31 cellular contexts compared by ENCODE assay signal in the genomic region with DNA sequence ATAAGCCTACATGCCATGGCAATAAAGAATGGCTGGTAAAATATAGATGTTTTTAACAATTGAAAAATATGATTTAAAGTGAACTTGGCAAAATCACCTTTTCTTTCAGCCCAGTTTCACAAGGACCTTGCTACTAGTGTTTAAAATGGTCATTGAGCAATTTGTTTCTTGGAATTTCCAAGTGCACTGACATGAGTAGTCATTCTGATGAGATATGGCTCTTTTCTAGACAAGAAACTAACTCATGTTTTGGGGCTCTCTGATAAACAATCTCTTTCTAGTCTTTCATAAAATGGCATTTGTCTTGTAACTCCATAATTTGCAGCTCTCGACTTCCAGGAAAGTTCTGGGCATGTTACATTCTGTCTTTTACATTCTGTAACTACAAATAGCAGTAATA.
"Had no signal": no experiment of that assay in that cellular context is flagged by ENCODE, and none has a peak within 500 bp of the region (broad histone marks: within the 10 kb centered on the region; RNA-seq: fewer than 3 reads in every experiment).

No MANE protein-coding gene starts in this region.

- H3K36me3 Mint-ChIP-seq: activated CD4-positive, alpha-beta memory T cell treated with anti-CD3 and anti-CD28 coated beads for 36 hours; activated naive CD4-positive, alpha-beta T cell treated with anti-CD3 and anti-CD28 coated beads, Interleukin-2, amount 10 ng/mL, durations not matched to agents 7 days and 5 days; activated naive CD8-positive, alpha-beta T cell treated with anti-CD3 and anti-CD28 coated beads, Interleukin-2, amount 10 ng/mL, durations not matched to agents 7 days and 5 days; immature natural killer cell had no signal

- H3K9me3 ChIP-seq: esophagus muscularis mucosa, pancreas, prostate gland, sigmoid colon, suprapubic skin, tibial artery had no signal

- H3K4me1 ChIP-seq: esophagus muscularis mucosa, pancreas, prostate gland, sigmoid colon, suprapubic skin, tibial artery had no signal

- H3K27me3 ChIP-seq: esophagus muscularis mucosa, pancreas, sigmoid colon, suprapubic skin, tibial artery had no signal

- H3K4me1 Mint-ChIP-seq: activated naive CD4-positive, alpha-beta T cell treated with anti-CD3 and anti-CD28 coated beads, Interleukin-2, amount 10 ng/mL, durations not matched to agents 7 days and 5 days; activated naive CD8-positive, alpha-beta T cell treated with anti-CD3 and anti-CD28 coated beads, Interleukin-2, amount 10 ng/mL, durations not matched to agents 7 days and 5 days; immature natural killer cell had no signal

- H3K27ac ChIP-seq: esophagus muscularis mucosa, pancreas, prostate gland, sigmoid colon, suprapubic skin, tibial artery, WERI-Rb-1 had no signal

- FAIRE-seq: pancreas, TTC549 had no signal

- H3K4me3 ChIP-seq: esophagus muscularis mucosa, lung, pancreas, prostate gland, sigmoid colon, smooth muscle cell, suprapubic skin, tibial artery had no signal

- DNase-seq: activated CD4-positive, alpha-beta memory T cell treated with anti-CD3 and anti-CD28 coated beads for 36 hours; activated CD4-positive, alpha-beta T cell treated with anti-CD3 and anti-CD28 coated beads for 48 hours; activated CD8-positive, alpha-beta memory T cell treated with anti-CD3 and anti-CD28 coated beads, Interleukin-2, amount 50 U/mL, for 48 hours; activated gamma-delta T cell; activated naive CD4-positive, alpha-beta T cell treated with anti-CD3 and anti-CD28 coated beads, Interleukin-2, amount 10 ng/mL, durations not matched to agents 7 days and 5 days; activated naive CD8-positive, alpha-beta T cell treated with anti-CD3 and anti-CD28 coated beads, Interleukin-2, amount 10 ng/mL, durations not matched to agents 7 days and 5 days; activated T-cell treated with anti-CD3 and anti-CD28 coated beads, Interleukin-2, amount 50 U/mL, for 24 hours; amygdala; central memory CD4-positive, alpha-beta T cell; dermis blood vessel endothelial cell; effector CD4-positive, alpha-beta T cell; head of caudate nucleus; hippocampal formation; immature natural killer cell; kidney glomerular epithelial cell; pancreas; sigmoid colon; stimulated activated CD4-positive, alpha-beta T cell treated with anti-CD3 and anti-CD28 coated beads, Interleukin-2, amount 100 ng/mL, for 24 hours; stimulated activated naive CD4-positive, alpha-beta T cell; SW 1271; T-helper 9 cell; tibial artery; WERI-Rb-1 had no signal

- H3K9me3 Mint-ChIP-seq: activated CD4-positive, alpha-beta memory T cell treated with anti-CD3 and anti-CD28 coated beads for 36 hours; activated naive CD4-positive, alpha-beta T cell treated with anti-CD3 and anti-CD28 coated beads, Interleukin-2, amount 10 ng/mL, durations not matched to agents 7 days and 5 days; activated naive CD8-positive, alpha-beta T cell treated with anti-CD3 and anti-CD28 coated beads, Interleukin-2, amount 10 ng/mL, durations not matched to agents 7 days and 5 days; activated T-cell treated with anti-CD3 and anti-CD28 coated beads, Interleukin-2, amount 50 U/mL, for 24 hours; T-helper 1 cell treated with Interleukin-12 subunit alpha and Interleukin-12 subunit beta and Interleukin-4 antibody, amounts not matched to agents 30 μg/mL and 1 μg/mL, for 36 hours had no signal

- H3K27ac Mint-ChIP-seq: activated CD4-positive, alpha-beta memory T cell treated with anti-CD3 and anti-CD28 coated beads for 36 hours; activated naive CD4-positive, alpha-beta T cell treated with anti-CD3 and anti-CD28 coated beads, Interleukin-2, amount 10 ng/mL, durations not matched to agents 7 days and 5 days; activated naive CD8-positive, alpha-beta T cell treated with anti-CD3 and anti-CD28 coated beads, Interleukin-2, amount 10 ng/mL, durations not matched to agents 7 days and 5 days; activated T-cell treated with anti-CD3 and anti-CD28 coated beads, Interleukin-2, amount 50 U/mL, for 24 hours; immature natural killer cell; T-helper 1 cell treated with Interleukin-12 subunit alpha and Interleukin-12 subunit beta and Interleukin-4 antibody, amounts not matched to agents 30 μg/mL and 1 μg/mL, for 36 hours had no signal

- H3K4me3 Mint-ChIP-seq: activated CD4-positive, alpha-beta memory T cell treated with anti-CD3 and anti-CD28 coated beads for 36 hours; activated naive CD4-positive, alpha-beta T cell treated with anti-CD3 and anti-CD28 coated beads, Interleukin-2, amount 10 ng/mL, durations not matched to agents 7 days and 5 days; activated naive CD8-positive, alpha-beta T cell treated with anti-CD3 and anti-CD28 coated beads, Interleukin-2, amount 10 ng/mL, durations not matched to agents 7 days and 5 days; activated T-cell treated with anti-CD3 and anti-CD28 coated beads, Interleukin-2, amount 50 U/mL, for 24 hours; immature natural killer cell; nephron; T-helper 1 cell treated with Interleukin-12 subunit alpha and Interleukin-12 subunit beta and Interleukin-4 antibody, amounts not matched to agents 30 μg/mL and 1 μg/mL, for 36 hours had no signal

- H3K36me3 ChIP-seq: esophagus muscularis mucosa, pancreas, prostate gland, sigmoid colon, suprapubic skin, tibial artery, WERI-Rb-1 had no signal

- H3K4me2 ChIP-seq: smooth muscle cell had no signal

- H3K27me3 Mint-ChIP-seq: activated CD4-positive, alpha-beta memory T cell treated with anti-CD3 and anti-CD28 coated beads for 36 hours; activated naive CD4-positive, alpha-beta T cell treated with anti-CD3 and anti-CD28 coated beads, Interleukin-2, amount 10 ng/mL, durations not matched to agents 7 days and 5 days had no signal
